Comparison of ENCODE assay signal across 28 cellular contexts in the genomic region with DNA sequence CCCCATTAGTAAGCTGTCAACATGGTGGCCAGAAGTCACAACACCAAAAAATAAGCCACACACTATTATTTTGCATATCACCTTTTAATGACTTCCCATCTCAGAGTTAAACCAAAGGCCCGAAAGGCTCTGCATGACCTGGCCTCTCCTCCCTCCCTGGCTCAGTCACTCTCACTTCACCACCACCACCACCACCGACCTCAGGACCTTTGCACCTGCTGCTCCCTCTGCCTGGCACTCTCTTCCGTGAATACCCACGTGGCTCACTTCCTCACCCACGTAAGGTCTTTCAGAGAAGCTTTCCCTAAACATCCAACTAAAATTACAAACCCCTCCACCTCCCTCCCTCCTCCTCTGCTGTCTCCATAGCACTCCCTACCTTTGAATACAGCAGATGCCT.
"Had no signal": no experiment of that assay in that cellular context is flagged by ENCODE, and none has a peak within 500 bp of the region (broad histone marks: within the 10 kb centered on the region; RNA-seq: fewer than 3 reads in every experiment).

No MANE protein-coding gene starts in this region.

- H3K4me3 ChIP-seq: colonic mucosa, esophagus squamous epithelium, gastrocnemius medialis, heart left ventricle, hepatocyte, left lung, lower lobe of right lung had no signal

- DNase-seq: colonic mucosa; cortex of kidney; effector CD8-positive, alpha-beta T cell; effector memory CD8-positive, alpha-beta T cell; endodermal cell; erythroblast; esophagus squamous epithelium; foreskin fibroblast; foreskin melanocyte; gastrocnemius medialis; heart left ventricle; hypothalamus; immature natural killer cell; islet precursor cell; kidney; kidney glomerular epithelial cell; left colon; left lung; left ventricle myocardium superior; lower lobe of right lung; mesenchymal stem cell; midbrain; naive thymus-derived CD4-positive, alpha-beta T cell; natural killer cell had no signal

- H3K27ac Mint-ChIP-seq: dendritic cell treated with granulocyte-macrophage colony-stimulating factor and Interleukin-4, amounts not matched to agents 40 ng/mL and 50 ng/mL, for 4 days; effector memory CD8-positive, alpha-beta T cell; endodermal cell; immature natural killer cell; naive thymus-derived CD4-positive, alpha-beta T cell; natural killer cell had no signal

- H3K27me3 ChIP-seq: colonic mucosa, esophagus squamous epithelium, gastrocnemius medialis, heart left ventricle, hepatocyte, left lung had no signal

- H3K79me2 ChIP-seq: hepatocyte had no signal

- H3K27me3 Mint-ChIP-seq: dendritic cell treated with granulocyte-macrophage colony-stimulating factor and Interleukin-4, amounts not matched to agents 40 ng/mL and 50 ng/mL, for 4 days; effector memory CD8-positive, alpha-beta T cell had no signal

- H3K4me2 ChIP-seq: hepatocyte had no signal

- H3K4me1 Mint-ChIP-seq: immature natural killer cell; naive thymus-derived CD4-positive, alpha-beta T cell; natural killer cell had no signal

- H3K27ac ChIP-seq: colonic mucosa, epithelial cell of prostate, esophagus squamous epithelium, gastrocnemius medialis, heart left ventricle, hepatocyte, left lung, lower lobe of right lung had no signal

- ATAC-seq: effector memory CD8-positive, alpha-beta T cell; esophagus mucosa; gastrocnemius medialis; heart left ventricle; left colon; left lung; left ventricle myocardium superior; lower lobe of right lung; naive thymus-derived CD4-positive, alpha-beta T cell; natural killer cell had no signal

- H3K36me3 ChIP-seq: colonic mucosa, esophagus squamous epithelium, gastrocnemius medialis, heart left ventricle, left lung, lower lobe of right lung had no signal

- H3K9me3 ChIP-seq: colonic mucosa, esophagus squamous epithelium, gastrocnemius medialis, heart left ventricle, lower lobe of right lung had no signal

- H3K4me1 ChIP-seq: colonic mucosa, esophagus squamous epithelium, gastrocnemius medialis, heart left ventricle, left lung, lower lobe of right lung had no signal

- H3K9me3 Mint-ChIP-seq: dendritic cell treated with granulocyte-macrophage colony-stimulating factor and Interleukin-4, amounts not matched to agents 40 ng/mL and 50 ng/mL, for 4 days; endodermal cell; natural killer cell had no signal

- H3K36me3 Mint-ChIP-seq: immature natural killer cell, natural killer cell had no signal

- H2AFZ ChIP-seq: hepatocyte had no signal

- H3K4me3 Mint-ChIP-seq: dendritic cell treated with granulocyte-macrophage colony-stimulating factor and Interleukin-4, amounts not matched to agents 40 ng/mL and 50 ng/mL, for 4 days; effector memory CD8-positive, alpha-beta T cell; endodermal cell; immature natural killer cell; naive thymus-derived CD4-positive, alpha-beta T cell; natural killer cell had no signal
